11 cellular contexts compared by ENCODE assay signal in the genomic region with DNA sequence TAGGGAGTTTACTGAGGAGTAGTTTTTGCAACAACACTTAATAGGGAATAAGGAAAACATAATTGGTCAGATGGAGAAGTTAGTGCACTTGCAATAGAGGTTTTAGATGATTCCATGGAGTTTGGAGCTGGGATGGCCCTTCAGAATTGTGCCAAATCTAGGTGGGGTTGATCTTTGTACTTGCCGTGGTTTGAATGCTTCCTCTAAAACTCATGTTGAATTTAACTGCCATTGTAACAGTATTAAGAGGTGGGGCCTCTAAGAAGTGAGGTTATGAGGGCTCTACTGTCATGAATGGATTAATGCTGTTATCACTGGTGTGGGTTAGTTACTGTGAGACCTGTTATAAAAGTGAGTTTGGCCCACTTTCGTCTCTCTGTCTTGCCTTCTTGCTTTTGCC.
"Had no signal": no experiment of that assay in that cellular context is flagged by ENCODE, and none has a peak within 500 bp of the region (broad histone marks: within the 10 kb centered on the region; RNA-seq: fewer than 3 reads in every experiment).

No MANE protein-coding gene starts in this region.

- H3K4me3 ChIP-seq: GM23248, GM23338, HAP-1 had no signal

- H3K36me3 ChIP-seq: HAP-1 had no signal

- H3K27ac ChIP-seq: GM23248 had no signal

- DNase-seq: GM23248, GOT3, H7, H9, HCEC 1CT, HFFc6 had no signal

- H3K4me1 ChIP-seq: HAP-1 had no signal

- H3K9me3 ChIP-seq: HAP-1 had no signal

- ATAC-seq: GM23338, HCT116 had no signal

- FAIRE-seq: H1, H54 had no signal
